In the genomic region with DNA sequence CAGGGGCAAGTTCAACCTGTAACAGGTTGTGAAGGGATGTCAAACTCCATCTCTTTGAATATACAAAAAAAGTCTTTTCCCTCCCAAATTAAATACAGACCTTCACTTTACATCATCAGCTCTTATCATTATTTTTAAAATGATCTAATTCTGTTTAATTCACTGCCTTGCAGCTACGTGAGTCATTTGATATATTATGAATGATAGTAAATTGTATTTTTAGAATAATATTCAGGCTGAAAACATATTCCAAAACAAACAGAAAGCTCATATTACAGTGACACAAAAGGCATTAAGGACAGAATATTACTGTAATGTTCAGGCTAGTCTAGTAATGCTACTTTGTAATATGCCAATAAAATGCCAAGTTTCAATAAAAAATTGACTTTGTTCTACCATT, we compare ENCODE assay signal across 16 cellular contexts.
"Had no signal": no experiment of that assay in that cellular context is flagged by ENCODE, and none has a peak within 500 bp of the region (broad histone marks: within the 10 kb centered on the region; RNA-seq: fewer than 3 reads in every experiment).

No MANE protein-coding gene starts in this region.

- ATAC-seq: lower lobe of right lung; naive thymus-derived CD4-positive, alpha-beta T cell; stimulated activated naive CD8-positive, alpha-beta T cell treated with anti-CD3 and anti-CD28 coated beads, Interleukin-15, Interleukin-2, amounts not matched to agents 100 U/mL and 50 U/mL, for 24 hours had no signal

- H3K27ac ChIP-seq: lower lobe of right lung, SK-N-MC, suprapubic skin had no signal

- H3K9me3 ChIP-seq: lower lobe of right lung, suprapubic skin had no signal

- H3K27me3 ChIP-seq: suprapubic skin had no signal

- H3K27me3 Mint-ChIP-seq: activated B cell treated with CpG ODN at 0.5 μM for 24 hours had no signal

- H3K4me1 ChIP-seq: suprapubic skin had no signal

- H3K4me3 ChIP-seq: lower lobe of right lung, SK-N-MC, suprapubic skin had no signal

- H3K9me3 Mint-ChIP-seq: activated CD4-positive, alpha-beta T cell treated with anti-CD3 and anti-CD28 coated beads, Interleukin-2, amount 10 ng/mL, durations not matched to agents 24 days and 14 days; T-helper 1 cell treated with Interleukin-12 subunit alpha and Interleukin-12 subunit beta and Interleukin-4 antibody, amounts not matched to agents 30 μg/mL and 1 μg/mL, for 36 hours; type B pancreatic cell had no signal

- DNase-seq: activated B cell treated with CpG ODN at 0.5 μM for 24 hours; activated CD4-positive, alpha-beta T cell treated with anti-CD3 and anti-CD28 coated beads, Interleukin-2, amount 10 ng/mL, durations not matched to agents 24 days and 14 days; activated CD8-positive, alpha-beta memory T cell treated with anti-CD3 and anti-CD28 coated beads for 24 hours; activated naive CD4-positive, alpha-beta T cell treated with anti-CD3 and anti-CD28 coated beads, Interleukin-2, amount 50 U/mL, for 16 hours; amygdala; hypothalamus; lower lobe of right lung; naive thymus-derived CD4-positive, alpha-beta T cell; nucleus accumbens; stimulated activated CD4-positive, alpha-beta T cell treated with anti-CD3 and anti-CD28 coated beads, Interleukin-4, amount 100 ng/mL, for 1 hour; stimulated activated CD8-positive, alpha-beta memory T cell treated with anti-CD3 and anti-CD28 coated beads, Interleukin-4, amount 100 ng/mL, for 48 hours; stimulated activated naive CD8-positive, alpha-beta T cell treated with anti-CD3 and anti-CD28 coated beads, Interleukin-15, Interleukin-2, amounts not matched to agents 100 U/mL and 50 U/mL, for 24 hours had no signal

- H3K27ac Mint-ChIP-seq: activated B cell treated with CpG ODN at 0.5 μM for 24 hours; activated CD4-positive, alpha-beta T cell treated with anti-CD3 and anti-CD28 coated beads, Interleukin-2, amount 10 ng/mL, durations not matched to agents 24 days and 14 days; naive thymus-derived CD4-positive, alpha-beta T cell; T-helper 1 cell treated with Interleukin-12 subunit alpha and Interleukin-12 subunit beta and Interleukin-4 antibody, amounts not matched to agents 30 μg/mL and 1 μg/mL, for 36 hours; type B pancreatic cell had no signal

- H3K4me1 Mint-ChIP-seq: activated B cell treated with CpG ODN at 0.5 μM for 24 hours had no signal

- H3K4me3 Mint-ChIP-seq: activated B cell treated with CpG ODN at 0.5 μM for 24 hours; activated CD4-positive, alpha-beta T cell treated with anti-CD3 and anti-CD28 coated beads, Interleukin-2, amount 10 ng/mL, durations not matched to agents 24 days and 14 days; naive thymus-derived CD4-positive, alpha-beta T cell; T-helper 1 cell treated with Interleukin-12 subunit alpha and Interleukin-12 subunit beta and Interleukin-4 antibody, amounts not matched to agents 30 μg/mL and 1 μg/mL, for 36 hours had no signal

- H3K36me3 ChIP-seq: lower lobe of right lung, suprapubic skin had no signal
